ENCODE assay signal across 36 cellular contexts in the genomic region with DNA sequence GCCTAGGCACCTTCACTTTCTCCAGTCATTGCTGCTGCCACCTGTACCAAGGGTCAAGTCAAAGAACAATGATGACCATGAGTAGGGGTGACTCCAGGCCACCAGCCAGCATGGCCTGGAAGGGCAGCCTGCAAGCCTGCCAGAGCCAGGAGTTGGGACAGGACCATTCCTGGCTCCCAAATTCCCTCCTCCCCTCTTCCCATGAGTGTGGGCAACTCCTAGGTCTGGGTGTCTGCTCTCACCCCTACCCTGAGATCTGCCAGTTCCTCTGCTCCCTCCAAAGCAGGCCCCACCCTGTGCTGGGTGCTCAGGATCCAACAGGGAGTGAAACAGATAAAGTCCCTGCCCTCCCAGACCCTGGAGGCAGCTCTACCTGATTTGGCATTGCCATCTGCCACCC.
"Had no signal": no experiment of that assay in that cellular context is flagged by ENCODE, and none has a peak within 500 bp of the region (broad histone marks: within the 10 kb centered on the region; RNA-seq: fewer than 3 reads in every experiment).

No MANE protein-coding gene starts in this region.

- ATAC-seq: activated CD4-positive, alpha-beta T cell treated with anti-CD3 and anti-CD28 coated beads for 36 hours; activated CD4-positive, CD25-positive, alpha-beta regulatory T cell treated with anti-CD3 and anti-CD28 coated beads, Interleukin-2, amount 50 U/mL, for 24 hours; activated CD8-positive, alpha-beta memory T cell treated with anti-CD3 and anti-CD28 coated beads, Interleukin-2, amount 10 ng/mL, durations not matched to agents 7 days and 5 days; activated CD8-positive, alpha-beta T cell treated with anti-CD3 and anti-CD28 coated beads, Interleukin-2, amount 10 ng/mL, durations not matched to agents 7 days and 5 days; activated naive CD4-positive, alpha-beta T cell treated with anti-CD3 and anti-CD28 coated beads, Interleukin-2, amount 50 U/mL, for 72 hours; body of pancreas; WTC11 had no signal

- H3K27me3 ChIP-seq: adrenal gland, body of pancreas, brain microvascular endothelial cell, breast epithelium had no signal

- H3K36me3 Mint-ChIP-seq: activated CD8-positive, alpha-beta memory T cell treated with anti-CD3 and anti-CD28 coated beads, Interleukin-2, amount 10 ng/mL, durations not matched to agents 7 days and 5 days; activated naive CD4-positive, alpha-beta T cell treated with anti-CD3 and anti-CD28 coated beads, Interleukin-2, amount 50 U/mL, for 72 hours; activated naive CD8-positive, alpha-beta T cell treated with anti-CD3 and anti-CD28 coated beads for 36 hours; WTC11 had no signal

- H3K4me1 Mint-ChIP-seq: activated CD4-positive, alpha-beta memory T cell treated with anti-CD3 and anti-CD28 coated beads, Interleukin-2, amount 10 ng/mL, durations not matched to agents 7 days and 5 days; activated CD4-positive, alpha-beta T cell treated with anti-CD3 and anti-CD28 coated beads for 36 hours; activated CD4-positive, alpha-beta T cell treated with anti-CD3 and anti-CD28 coated beads, Interleukin-2, amount 10 ng/mL, durations not matched to agents 7 days and 5 days; activated CD8-positive, alpha-beta memory T cell treated with anti-CD3 and anti-CD28 coated beads, Interleukin-2, amount 10 ng/mL, durations not matched to agents 7 days and 5 days; activated naive CD8-positive, alpha-beta T cell treated with anti-CD3 and anti-CD28 coated beads for 36 hours; WTC11 had no signal

- H3K27ac Mint-ChIP-seq: activated CD4-positive, alpha-beta memory T cell treated with anti-CD3 and anti-CD28 coated beads, Interleukin-2, amount 10 ng/mL, durations not matched to agents 7 days and 5 days; activated CD4-positive, alpha-beta T cell treated with anti-CD3 and anti-CD28 coated beads for 36 hours; activated CD4-positive, alpha-beta T cell treated with anti-CD3 and anti-CD28 coated beads, Interleukin-2, amount 10 ng/mL, durations not matched to agents 7 days and 5 days; activated CD8-positive, alpha-beta memory T cell treated with anti-CD3 and anti-CD28 coated beads, Interleukin-2, amount 10 ng/mL, durations not matched to agents 7 days and 5 days; activated CD8-positive, alpha-beta T cell treated with anti-CD3 and anti-CD28 coated beads, Interleukin-2, amount 10 ng/mL, durations not matched to agents 7 days and 5 days; activated naive CD4-positive, alpha-beta T cell treated with anti-CD3 and anti-CD28 coated beads for 36 hours; activated naive CD4-positive, alpha-beta T cell treated with anti-CD3 and anti-CD28 coated beads, Interleukin-2, amount 50 U/mL, for 72 hours; activated naive CD8-positive, alpha-beta T cell treated with anti-CD3 and anti-CD28 coated beads for 36 hours; activated T-cell treated with anti-CD3 and anti-CD28 coated beads, Interleukin-2, amount 50 U/mL, for 24 hours; activated T-helper 2 cell treated with anti-CD3 and anti-CD28 coated beads, Interferon-gamma antibody, Interleukin-2, Interleukin-4, amounts not matched to agents 10 μg/mL and 5 μg/mL and 100 μg/mL, durations not matched to agents 14 hours and 24 hours and 36 hours; T-helper 1 cell treated with Interleukin-12 subunit alpha and Interleukin-12 subunit beta and Interleukin-4 antibody, amounts not matched to agents 30 μg/mL and 1 μg/mL, for 36 hours; T-helper 2 cell treated with Interferon-gamma antibody and Interleukin-4, amounts not matched to agents 5 μg/mL and 100 μg/mL, for 36 hours; WTC11 had no signal

- H3K9me3 ChIP-seq: adrenal gland, body of pancreas, breast epithelium had no signal

- H3K4me1 ChIP-seq: adrenal gland, body of pancreas, breast epithelium had no signal

- H3K4me3 Mint-ChIP-seq: activated CD4-positive, alpha-beta memory T cell treated with anti-CD3 and anti-CD28 coated beads, Interleukin-2, amount 10 ng/mL, durations not matched to agents 7 days and 5 days; activated CD4-positive, alpha-beta T cell treated with anti-CD3 and anti-CD28 coated beads for 36 hours; activated CD4-positive, alpha-beta T cell treated with anti-CD3 and anti-CD28 coated beads, Interleukin-2, amount 10 ng/mL, durations not matched to agents 7 days and 5 days; activated CD8-positive, alpha-beta memory T cell treated with anti-CD3 and anti-CD28 coated beads, Interleukin-2, amount 10 ng/mL, durations not matched to agents 7 days and 5 days; activated CD8-positive, alpha-beta T cell treated with anti-CD3 and anti-CD28 coated beads, Interleukin-2, amount 10 ng/mL, durations not matched to agents 7 days and 5 days; activated naive CD4-positive, alpha-beta T cell treated with anti-CD3 and anti-CD28 coated beads for 36 hours; activated naive CD8-positive, alpha-beta T cell treated with anti-CD3 and anti-CD28 coated beads for 36 hours; activated T-cell treated with anti-CD3 and anti-CD28 coated beads, Interleukin-2, amount 50 U/mL, for 24 hours; T-helper 1 cell treated with Interleukin-12 subunit alpha and Interleukin-12 subunit beta and Interleukin-4 antibody, amounts not matched to agents 30 μg/mL and 1 μg/mL, for 36 hours; T-helper 2 cell treated with Interferon-gamma antibody and Interleukin-4, amounts not matched to agents 5 μg/mL and 100 μg/mL, for 36 hours; WTC11 had no signal

- H3K27me3 Mint-ChIP-seq: activated CD4-positive, alpha-beta T cell treated with anti-CD3 and anti-CD28 coated beads, Interleukin-2, amount 10 ng/mL, durations not matched to agents 7 days and 5 days had no signal

- H3K36me3 ChIP-seq: adrenal gland, brain microvascular endothelial cell, breast epithelium, WERI-Rb-1 had no signal

- H3K9me3 Mint-ChIP-seq: activated CD4-positive, alpha-beta memory T cell treated with anti-CD3 and anti-CD28 coated beads, Interleukin-2, amount 10 ng/mL, durations not matched to agents 7 days and 5 days; activated CD4-positive, alpha-beta T cell treated with anti-CD3 and anti-CD28 coated beads, Interleukin-2, amount 10 ng/mL, durations not matched to agents 7 days and 5 days; activated naive CD4-positive, alpha-beta T cell treated with anti-CD3 and anti-CD28 coated beads for 36 hours; activated naive CD4-positive, alpha-beta T cell treated with anti-CD3 and anti-CD28 coated beads, Interleukin-2, amount 50 U/mL, for 72 hours; activated T-cell treated with anti-CD3 and anti-CD28 coated beads, Interleukin-2, amount 50 U/mL, for 24 hours; activated T-helper 2 cell treated with anti-CD3 and anti-CD28 coated beads, Interferon-gamma antibody, Interleukin-2, Interleukin-4, amounts not matched to agents 10 μg/mL and 5 μg/mL and 100 μg/mL, durations not matched to agents 14 hours and 24 hours and 36 hours; T-helper 1 cell treated with Interleukin-12 subunit alpha and Interleukin-12 subunit beta and Interleukin-4 antibody, amounts not matched to agents 30 μg/mL and 1 μg/mL, for 36 hours; T-helper 2 cell treated with Interferon-gamma antibody and Interleukin-4, amounts not matched to agents 5 μg/mL and 100 μg/mL, for 36 hours had no signal

- H3K27ac ChIP-seq: adrenal gland, body of pancreas, brain microvascular endothelial cell, breast epithelium, WERI-Rb-1 had no signal

- DNase-seq: activated CD4-positive, alpha-beta memory T cell treated with anti-CD3 and anti-CD28 coated beads, Interleukin-2, amount 10 ng/mL, durations not matched to agents 7 days and 5 days; activated CD4-positive, alpha-beta T cell treated with anti-CD3 and anti-CD28 coated beads for 1 hour; activated CD4-positive, alpha-beta T cell treated with anti-CD3 and anti-CD28 coated beads for 36 hours; activated CD4-positive, alpha-beta T cell treated with anti-CD3 and anti-CD28 coated beads for 48 hours; activated CD4-positive, alpha-beta T cell treated with anti-CD3 and anti-CD28 coated beads, Interleukin-2, amount 10 ng/mL, durations not matched to agents 7 days and 5 days; activated CD4-positive, alpha-beta T cell treated with anti-CD3 and anti-CD28 coated beads, Interleukin-2, amount 50 U/mL, for 48 hours; activated CD4-positive, CD25-positive, alpha-beta regulatory T cell; activated CD8-positive, alpha-beta memory T cell treated with anti-CD3 and anti-CD28 coated beads for 24 hours; activated CD8-positive, alpha-beta memory T cell treated with anti-CD3 and anti-CD28 coated beads, Interleukin-2, amount 50 U/mL, for 48 hours; activated CD8-positive, alpha-beta T cell treated with anti-CD3 and anti-CD28 coated beads, Interleukin-2, amount 10 ng/mL, durations not matched to agents 7 days and 5 days; activated effector memory CD4-positive, alpha-beta T cell treated with Interleukin-2 at 50 U/mL for 16 hours; activated gamma-delta T cell treated with Interleukin-2 at 50 U/mL for 16 hours; activated naive CD4-positive, alpha-beta T cell; activated naive CD4-positive, alpha-beta T cell treated with anti-CD3 and anti-CD28 coated beads for 36 hours; activated naive CD4-positive, alpha-beta T cell treated with anti-CD3 and anti-CD28 coated beads, Interleukin-2, amount 50 U/mL, for 16 hours; activated naive CD8-positive, alpha-beta T cell treated with anti-CD3 and anti-CD28 coated beads for 36 hours; activated T-cell treated with anti-CD3 and anti-CD28 coated beads, Interleukin-2, amount 50 U/mL, for 24 hours; activated T-cell treated with anti-CD3 and anti-CD28 coated beads, Interleukin-2, amount 50 U/mL, for 48 hours; adrenal gland; amniotic stem cell; aorta; body of pancreas; brain microvascular endothelial cell; central memory CD4-positive, alpha-beta T cell; T-helper 1 cell; T-helper 2 cell; T-helper 9 cell had no signal

- H3K4me3 ChIP-seq: adrenal gland, body of pancreas, breast epithelium had no signal
